In the genomic region with DNA sequence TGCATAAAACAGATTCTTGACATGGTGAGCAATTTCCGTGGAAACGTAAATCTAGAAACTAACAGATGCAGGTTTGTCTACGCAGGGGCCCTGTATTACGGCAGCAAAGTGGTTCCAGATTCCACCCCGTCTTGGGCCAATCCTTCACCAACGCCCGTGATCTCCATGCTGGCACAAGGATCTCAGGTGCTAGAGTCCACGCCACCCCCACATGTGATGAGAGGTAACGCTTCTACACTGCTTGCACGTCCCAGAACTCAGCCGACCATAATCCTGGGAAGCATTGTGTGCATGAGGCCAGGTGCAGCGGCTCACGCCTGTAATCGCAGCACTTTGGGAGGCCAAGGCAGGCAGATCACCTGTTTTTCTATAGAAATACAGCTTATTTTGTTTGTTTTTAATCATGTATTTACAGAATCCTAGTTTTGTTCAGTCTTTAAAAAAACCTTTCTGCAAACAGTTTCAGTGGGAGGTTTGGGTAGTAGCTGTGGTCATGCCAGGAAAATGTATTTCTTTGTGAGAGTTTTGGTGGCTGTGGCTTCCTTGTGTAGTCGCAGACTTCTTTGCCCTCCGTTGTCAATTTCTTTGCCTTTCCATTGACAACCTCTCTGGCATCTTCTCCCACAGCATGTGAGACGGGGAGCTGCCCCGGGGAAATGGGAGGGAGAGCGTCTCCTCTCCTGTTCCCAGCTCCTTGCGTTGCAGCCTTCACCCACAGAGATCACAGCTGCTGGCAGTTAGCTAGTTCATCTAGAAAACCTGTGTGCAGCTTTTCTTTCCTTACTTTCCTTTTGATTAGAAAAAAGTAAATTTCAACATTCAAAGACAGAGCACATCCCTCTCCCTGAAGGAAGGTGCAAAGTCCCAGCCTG, we compare ENCODE assay signal across 17 cellular contexts. TPM values are rescaled to one million over a fixed set of nuclear protein-coding genes. Genes with fewer than 3 reads are reported as not detected.
DNase-seq lines count a peak whose midpoint lies in the region; ATAC-seq and TF ChIP-seq lines count a peak whose summit lies in the region.
"Had no signal": no experiment of that assay in that cellular context is flagged by ENCODE, and none has a peak within 500 bp of the region (broad histone marks: within the 10 kb centered on the region; RNA-seq: fewer than 3 reads in every experiment).

No MANE protein-coding gene starts in this region.

- H3K36me3 ChIP-seq in KMS-11 (ENCODE audit: insufficient read depth) (no peaks in the 10 kb centered on the region), neural progenitor cell (no peaks in the 10 kb centered on the region), upper lobe of right lung (no peaks in the 10 kb centered on the region)
- H3K36me3 ChIP-seq in effector memory CD4-positive, alpha-beta T cell (ENCODE audit: control insufficient read depth, insufficient read depth, low read length) = no peaks in the 10 kb centered on the region

- no peak for TF ChIP-seq CTCF in KMS-11 (conservative IDR thresholded peaks at IDR 0.05; ENCODE audit: low read depth, low read length)
- no peak for TF ChIP-seq CTCF in neural progenitor cell (IDR thresholded peaks at IDR 0.05)
- TF ChIP-seq CTCF in upper lobe of right lung (IDR thresholded peaks at IDR 0.05) = no peak

- no peaks in the 10 kb centered on the region for H3F3A ChIP-seq in neural progenitor cell (ENCODE audit: low read depth)

- H3K36me3 Mint-ChIP-seq in neural progenitor cell = no peaks in the 10 kb centered on the region

- H3K4me1 ChIP-seq in KMS-11 (ENCODE audit: low read depth, poor library complexity, severe bottlenecking) (peaks cover 14% of the 10 kb centered on the region), neural progenitor cell (no peaks in the 10 kb centered on the region), upper lobe of right lung (no peaks in the 10 kb centered on the region)
- H3K4me1 ChIP-seq in effector memory CD4-positive, alpha-beta T cell (ENCODE audit: control insufficient read depth, insufficient read depth, low read length, poor library complexity, severe bottlenecking) = no peaks in the 10 kb centered on the region
- H3K4me1 ChIP-seq: Caco-2 had no signal

- H3K79me2 ChIP-seq in KMS-11 (ENCODE audit: insufficient read depth, low read depth) (no peaks in the 10 kb centered on the region), neural progenitor cell (ENCODE audit: low read depth) (no peaks in the 10 kb centered on the region)

- H3K27ac ChIP-seq in KMS-11 (no peak overlapping the region), neural progenitor cell (no peak overlapping the region), upper lobe of right lung (no peak overlapping the region)
- no peak overlapping the region for H3K27ac ChIP-seq in effector memory CD4-positive, alpha-beta T cell (ENCODE audit: insufficient read depth, low read length, poor library complexity, severe bottlenecking)
- H3K27ac ChIP-seq: RWPE1 had no signal

- H3K4me3 ChIP-seq in KMS-11 (IDR thresholded peaks at IDR 0.05; ENCODE audit: insufficient read depth, low read depth, low read length) (no peak overlapping the region), neural progenitor cell (no peak overlapping the region), upper lobe of right lung (no peak overlapping the region)
- H3K4me3 ChIP-seq in effector memory CD4-positive, alpha-beta T cell (ENCODE audit: insufficient read depth, low read depth, low read length, poor library complexity, severe bottlenecking) = no peak overlapping the region

- H4K20me1 ChIP-seq in KMS-11 (ENCODE audit: insufficient read depth) = no peaks in the 10 kb centered on the region
- H4K20me1 ChIP-seq in neural progenitor cell (ENCODE audit: low read depth) = no peaks in the 10 kb centered on the region

- ATAC-seq in upper lobe of right lung = no peak

- H2AFZ ChIP-seq in KMS-11 (ENCODE audit: low read depth) = no peak overlapping the region
- H2AFZ ChIP-seq in neural progenitor cell (replicated peaks) = peak overlapping the region; percentile 13

- H3K4me2 ChIP-seq in KMS-11 = peak overlapping the region; percentile 10; the same call in 1 of the 2 replicates
- no peak overlapping the region for H3K4me2 ChIP-seq in neural progenitor cell

- intact Hi-C loops in upper lobe of right lung (cut with DNase I) = no loop called here

- no peak overlapping the region for H3K27ac Mint-ChIP-seq in neural progenitor cell
- H3K27ac Mint-ChIP-seq: T-helper 1 cell treated with Interleukin-12 subunit alpha and Interleukin-12 subunit beta and Interleukin-4 antibody, amounts not matched to agents 30 μg/mL and 1 μg/mL, for 36 hours had no signal

- DNase-seq in DMS53 (lab: John Stamatoyannopoulos, UW) = peak; percentile 70
- DNase-seq in NCI-H774 (lab: John Stamatoyannopoulos, UW) = peak; percentile 58
- DNase-seq in neural progenitor cell (ENCODE audit: low spot score) = no peak
- DNase-seq in HT-29 (ENCODE audit: low spot score) = no peak
- DNase-seq in effector memory CD4-positive, alpha-beta T cell = no peak
- no peak for DNase-seq in upper lobe of right lung
- DNase-seq: Caco-2, DMS153, HCEC 1CT, NCI-H1105, NCI-H187 treated with DMSO at 0.1 percent for 48 hours, NCI-H2227 treated with DMSO at 0.1 percent for 48 hours, NCI-H524 had no signal

- peaks cover 15% of the 10 kb centered on the region for H3K4me1 Mint-ChIP-seq in neural progenitor cell

- H3K4me3 Mint-ChIP-seq in neural progenitor cell = no peak overlapping the region
- H3K4me3 Mint-ChIP-seq: T-helper 1 cell treated with Interleukin-12 subunit alpha and Interleukin-12 subunit beta and Interleukin-4 antibody, amounts not matched to agents 30 μg/mL and 1 μg/mL, for 36 hours had no signal

- no peak overlapping the region for H3K9ac ChIP-seq in KMS-11
- no peak overlapping the region for H3K9ac ChIP-seq in neural progenitor cell

- H3K9me3 ChIP-seq in neural progenitor cell (ENCODE audit: low read depth) (no peaks in the 10 kb centered on the region), upper lobe of right lung (no peaks in the 10 kb centered on the region)
- H3K9me3 ChIP-seq in effector memory CD4-positive, alpha-beta T cell (ENCODE audit: control insufficient read depth, low read length) = no peaks in the 10 kb centered on the region
- H3K9me3 ChIP-seq: Caco-2 had no signal

- H3K9me3 Mint-ChIP-seq in neural progenitor cell = no peaks in the 10 kb centered on the region
- H3K9me3 Mint-ChIP-seq: T-helper 1 cell treated with Interleukin-12 subunit alpha and Interleukin-12 subunit beta and Interleukin-4 antibody, amounts not matched to agents 30 μg/mL and 1 μg/mL, for 36 hours had no signal

- H3K27me3 Mint-ChIP-seq in neural progenitor cell (ENCODE audit: insufficient read depth, low read depth) = no peaks in the 10 kb centered on the region

- H3K27me3 ChIP-seq in KMS-11 (ENCODE audit: insufficient read depth, low read depth) = no peaks in the 10 kb centered on the region
- no peaks in the 10 kb centered on the region for H3K27me3 ChIP-seq in neural progenitor cell
- no peaks in the 10 kb centered on the region for H3K27me3 ChIP-seq in effector memory CD4-positive, alpha-beta T cell (replicated peaks; ENCODE audit: control insufficient read depth, insufficient read depth, low read length, poor library complexity, severe bottlenecking)
- H3K27me3 ChIP-seq in upper lobe of right lung = no peaks in the 10 kb centered on the region

RNA-seq across cellular contexts. Expression of gene ITIH2, which starts 35.7 kb away (rescaled TPM):
- total RNA-seq in neural progenitor cell (ENCODE audit: low replicate concordance) (not detected in 2 replicates), upper lobe of right lung (1.3 TPM)
- not detected in 2 replicates for total RNA-seq in HT-29 (2014; rRNA removed; shearing (Covaris generic))
- total RNA-seq: MCF 10A had no signal

RNA-seq across cellular contexts. Expression of gene KIN, which starts 49.0 kb away (rescaled TPM):
- 9.1 and 23.6 TPM in 2 replicates for total RNA-seq in neural progenitor cell (ENCODE audit: low replicate concordance)
- 3.0 and 3.4 TPM in 2 replicates for total RNA-seq in HT-29 (2014; rRNA removed; shearing (Covaris generic))
- total RNA-seq in upper lobe of right lung = 11.9 TPM

RNA-seq across cellular contexts. Expression of gene ATP5F1C, which starts 49.2 kb away (rescaled TPM):
- total RNA-seq in neural progenitor cell (ENCODE audit: low replicate concordance) = 356 and 466 TPM in 2 replicates
- total RNA-seq in HT-29 (2014; rRNA removed; shearing (Covaris generic)) = 145 and 147 TPM in 2 replicates
- total RNA-seq in upper lobe of right lung = 163 TPM

Comparison
In these comparisons a context has a peak if more than half of its experiments do, and no peak if none do; other contexts are left out.
1. DNase-seq: peak in DMS53 (single experiment) and NCI-H774 (single experiment); none in neural progenitor cell (single experiment), HT-29 (single experiment), effector memory CD4-positive, alpha-beta T cell (0 of 3) and upper lobe of right lung (single experiment).